In genomic region chr10:16545126-16545736, GRCh38 we compare ENCODE assay signal across 8 cellular contexts. TPM values are rescaled to one million over a fixed set of nuclear protein-coding genes. Genes with fewer than 3 reads are reported as not detected.
DNase-seq lines count a peak whose midpoint lies in the region; ATAC-seq lines count a peak whose summit lies in the region.

No MANE protein-coding gene starts in this region.

- H3K27me3 Mint-ChIP-seq in T-helper 17 cell: peaks cover 59% of the 10 kb centered on the region

- peaks cover 2% of the 10 kb centered on the region for H3K36me3 Mint-ChIP-seq in T-helper 17 cell (ENCODE audit: low read depth)

- peak; percentile 24 for DNase-seq in Daoy (ENCODE audit: low read depth)
- peak; percentile 2 for DNase-seq in M059J (ENCODE audit: low read depth)
- DNase-seq in amniotic epithelial cell (ENCODE audit: low read depth): peak; percentile 32
- peak; percentile 34 for DNase-seq in inferior parietal cortex (ENCODE audit: extremely low spot score)
- DNase-seq in NCI-H345 (lab: John Stamatoyannopoulos, UW): no peak
- no peak for DNase-seq in mesenteric fat pad (ENCODE audit: low spot score)
- no peak for DNase-seq in T-helper 17 cell

- ATAC-seq in GM21360 (IDR thresholded peaks at IDR 0.05; ENCODE audit: unreplicated experiment) (peak; percentile 75), T-helper 17 cell (no peak)

- no peak overlapping the region for H3K4me3 Mint-ChIP-seq in T-helper 17 cell

- no peak overlapping the region for H3K27ac Mint-ChIP-seq in T-helper 17 cell

- H3K4me1 Mint-ChIP-seq in T-helper 17 cell: peaks cover 6% of the 10 kb centered on the region

- H3K9me3 ChIP-seq in T-helper 17 cell (ENCODE audit: control insufficient read depth, low read length, poor library complexity, severe bottlenecking): no peaks in the 10 kb centered on the region

RNA-seq across cellular contexts. Expression of gene C1QL3, which starts 23.6 kb away (rescaled TPM):
- total RNA-seq in Daoy (2014; rRNA removed; shearing (Covaris generic)): not detected in 2 replicates
- total RNA-seq in M059J (2014; rRNA removed; shearing (Covaris generic)): not detected in 2 replicates
- not detected for total RNA-seq in mesenteric fat pad
- not detected for total RNA-seq in T-helper 17 cell

Comparison
In these comparisons a context has a peak if more than half of its experiments do, and no peak if none do; other contexts are left out.
1. DNase-seq: peak in Daoy (single experiment), M059J (single experiment), amniotic epithelial cell (single experiment) and inferior parietal cortex (single experiment); none in NCI-H345 (single experiment), mesenteric fat pad (single experiment) and T-helper 17 cell (0 of 3).